Comparison of ENCODE assay signal across 1 cellular context in the genomic region with DNA sequence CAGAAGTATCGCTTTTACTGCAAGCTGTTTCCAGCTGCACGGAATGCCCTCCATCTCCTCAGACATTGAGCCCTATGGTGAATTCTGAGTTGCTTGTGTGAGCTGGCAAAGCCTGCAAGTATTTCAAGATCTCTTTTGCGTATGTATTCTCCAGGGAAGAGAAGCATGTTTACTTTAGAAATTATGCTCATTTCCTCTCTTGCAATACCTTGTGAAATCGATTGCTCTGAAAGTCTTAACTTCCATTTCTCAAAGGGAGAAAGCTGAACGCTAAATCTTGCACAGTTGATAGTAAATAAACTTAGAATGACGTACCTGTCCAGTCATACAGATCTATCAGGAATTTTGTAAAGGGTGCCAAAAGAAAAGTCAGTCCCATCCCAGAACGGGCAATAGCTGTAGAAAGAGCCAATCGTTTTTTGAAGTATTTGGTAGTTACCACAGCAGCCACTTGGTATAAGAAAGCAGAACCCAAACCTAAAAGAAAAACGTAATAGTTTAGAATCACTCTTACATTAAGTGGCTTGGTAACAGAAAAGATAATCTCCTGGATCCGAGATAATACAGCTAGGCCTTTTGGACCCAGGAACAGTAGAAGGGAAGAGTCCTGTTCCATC.
TF ChIP-seq lines count a peak whose summit lies in the region.

No MANE protein-coding gene starts in this region.

TF ChIP-seq in GM12878, 131 proteins besides CTCF, POLR2A, EP300 and RAD21:
- TF ChIP-seq ZNF622 (IDR thresholded peaks at IDR 0.05), result no peak
- no peak for TF ChIP-seq MTA2 (IDR thresholded peaks at IDR 0.05; ENCODE audit: low read depth)
- no peak for TF ChIP-seq PAX5 (IDR thresholded peaks at IDR 0.05; ENCODE audit: borderline replicate concordance, low read depth, low read length)
- TF ChIP-seq, protein P1, sequence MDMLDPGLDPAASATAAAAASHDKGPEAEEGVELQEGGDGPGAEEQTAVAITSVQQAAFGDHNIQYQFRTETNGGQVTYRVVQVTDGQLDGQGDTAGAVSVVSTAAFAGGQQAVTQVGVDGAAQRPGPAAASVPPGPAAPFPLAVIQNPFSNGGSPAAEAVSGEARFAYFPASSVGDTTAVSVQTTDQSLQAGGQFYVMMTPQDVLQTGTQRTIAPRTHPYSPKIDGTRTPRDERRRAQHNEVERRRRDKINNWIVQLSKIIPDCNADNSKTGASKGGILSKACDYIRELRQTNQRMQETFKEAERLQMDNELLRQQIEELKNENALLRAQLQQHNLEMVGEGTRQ (IDR thresholded peaks at IDR 0.05; ENCODE audit: borderline replicate concordance, low read depth, low read length), result no peak
- TF ChIP-seq ZZZ3 (IDR thresholded peaks at IDR 0.05; ENCODE audit: control insufficient read depth, insufficient read length, low read depth), result no peak
- TF ChIP-seq, protein P2, sequence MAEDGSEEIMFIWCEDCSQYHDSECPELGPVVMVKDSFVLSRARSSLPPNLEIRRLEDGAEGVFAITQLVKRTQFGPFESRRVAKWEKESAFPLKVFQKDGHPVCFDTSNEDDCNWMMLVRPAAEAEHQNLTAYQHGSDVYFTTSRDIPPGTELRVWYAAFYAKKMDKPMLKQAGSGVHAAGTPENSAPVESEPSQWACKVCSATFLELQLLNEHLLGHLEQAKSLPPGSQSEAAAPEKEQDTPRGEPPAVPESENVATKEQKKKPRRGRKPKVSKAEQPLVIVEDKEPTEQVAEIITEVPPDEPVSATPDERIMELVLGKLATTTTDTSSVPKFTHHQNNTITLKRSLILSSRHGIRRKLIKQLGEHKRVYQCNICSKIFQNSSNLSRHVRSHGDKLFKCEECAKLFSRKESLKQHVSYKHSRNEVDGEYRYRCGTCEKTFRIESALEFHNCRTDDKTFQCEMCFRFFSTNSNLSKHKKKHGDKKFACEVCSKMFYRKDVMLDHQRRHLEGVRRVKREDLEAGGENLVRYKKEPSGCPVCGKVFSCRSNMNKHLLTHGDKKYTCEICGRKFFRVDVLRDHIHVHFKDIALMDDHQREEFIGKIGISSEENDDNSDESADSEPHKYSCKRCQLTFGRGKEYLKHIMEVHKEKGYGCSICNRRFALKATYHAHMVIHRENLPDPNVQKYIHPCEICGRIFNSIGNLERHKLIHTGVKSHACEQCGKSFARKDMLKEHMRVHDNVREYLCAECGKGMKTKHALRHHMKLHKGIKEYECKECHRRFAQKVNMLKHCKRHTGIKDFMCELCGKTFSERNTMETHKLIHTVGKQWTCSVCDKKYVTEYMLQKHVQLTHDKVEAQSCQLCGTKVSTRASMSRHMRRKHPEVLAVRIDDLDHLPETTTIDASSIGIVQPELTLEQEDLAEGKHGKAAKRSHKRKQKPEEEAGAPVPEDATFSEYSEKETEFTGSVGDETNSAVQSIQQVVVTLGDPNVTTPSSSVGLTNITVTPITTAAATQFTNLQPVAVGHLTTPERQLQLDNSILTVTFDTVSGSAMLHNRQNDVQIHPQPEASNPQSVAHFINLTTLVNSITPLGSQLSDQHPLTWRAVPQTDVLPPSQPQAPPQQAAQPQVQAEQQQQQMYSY (CRISPR knock-in tag; IDR thresholded peaks at IDR 0.05), result no peak
- TF ChIP-seq MEF2B (IDR thresholded peaks at IDR 0.05; ENCODE audit: partially characterized antibody, poor library complexity, severe bottlenecking), result no peak
- no peak for TF ChIP-seq ZNF217 (IDR thresholded peaks at IDR 0.05)
- TF ChIP-seq, protein P3, sequence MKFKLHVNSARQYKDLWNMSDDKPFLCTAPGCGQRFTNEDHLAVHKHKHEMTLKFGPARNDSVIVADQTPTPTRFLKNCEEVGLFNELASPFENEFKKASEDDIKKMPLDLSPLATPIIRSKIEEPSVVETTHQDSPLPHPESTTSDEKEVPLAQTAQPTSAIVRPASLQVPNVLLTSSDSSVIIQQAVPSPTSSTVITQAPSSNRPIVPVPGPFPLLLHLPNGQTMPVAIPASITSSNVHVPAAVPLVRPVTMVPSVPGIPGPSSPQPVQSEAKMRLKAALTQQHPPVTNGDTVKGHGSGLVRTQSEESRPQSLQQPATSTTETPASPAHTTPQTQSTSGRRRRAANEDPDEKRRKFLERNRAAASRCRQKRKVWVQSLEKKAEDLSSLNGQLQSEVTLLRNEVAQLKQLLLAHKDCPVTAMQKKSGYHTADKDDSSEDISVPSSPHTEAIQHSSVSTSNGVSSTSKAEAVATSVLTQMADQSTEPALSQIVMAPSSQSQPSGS (IDR thresholded peaks at IDR 0.05; ENCODE audit: low read length), result no peak
- TF ChIP-seq, protein P4, sequence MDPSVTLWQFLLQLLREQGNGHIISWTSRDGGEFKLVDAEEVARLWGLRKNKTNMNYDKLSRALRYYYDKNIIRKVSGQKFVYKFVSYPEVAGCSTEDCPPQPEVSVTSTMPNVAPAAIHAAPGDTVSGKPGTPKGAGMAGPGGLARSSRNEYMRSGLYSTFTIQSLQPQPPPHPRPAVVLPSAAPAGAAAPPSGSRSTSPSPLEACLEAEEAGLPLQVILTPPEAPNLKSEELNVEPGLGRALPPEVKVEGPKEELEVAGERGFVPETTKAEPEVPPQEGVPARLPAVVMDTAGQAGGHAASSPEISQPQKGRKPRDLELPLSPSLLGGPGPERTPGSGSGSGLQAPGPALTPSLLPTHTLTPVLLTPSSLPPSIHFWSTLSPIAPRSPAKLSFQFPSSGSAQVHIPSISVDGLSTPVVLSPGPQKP (IDR thresholded peaks at IDR 0.05; ENCODE audit: low read depth, low read length), result no peak
- TF ChIP-seq, protein P5, sequence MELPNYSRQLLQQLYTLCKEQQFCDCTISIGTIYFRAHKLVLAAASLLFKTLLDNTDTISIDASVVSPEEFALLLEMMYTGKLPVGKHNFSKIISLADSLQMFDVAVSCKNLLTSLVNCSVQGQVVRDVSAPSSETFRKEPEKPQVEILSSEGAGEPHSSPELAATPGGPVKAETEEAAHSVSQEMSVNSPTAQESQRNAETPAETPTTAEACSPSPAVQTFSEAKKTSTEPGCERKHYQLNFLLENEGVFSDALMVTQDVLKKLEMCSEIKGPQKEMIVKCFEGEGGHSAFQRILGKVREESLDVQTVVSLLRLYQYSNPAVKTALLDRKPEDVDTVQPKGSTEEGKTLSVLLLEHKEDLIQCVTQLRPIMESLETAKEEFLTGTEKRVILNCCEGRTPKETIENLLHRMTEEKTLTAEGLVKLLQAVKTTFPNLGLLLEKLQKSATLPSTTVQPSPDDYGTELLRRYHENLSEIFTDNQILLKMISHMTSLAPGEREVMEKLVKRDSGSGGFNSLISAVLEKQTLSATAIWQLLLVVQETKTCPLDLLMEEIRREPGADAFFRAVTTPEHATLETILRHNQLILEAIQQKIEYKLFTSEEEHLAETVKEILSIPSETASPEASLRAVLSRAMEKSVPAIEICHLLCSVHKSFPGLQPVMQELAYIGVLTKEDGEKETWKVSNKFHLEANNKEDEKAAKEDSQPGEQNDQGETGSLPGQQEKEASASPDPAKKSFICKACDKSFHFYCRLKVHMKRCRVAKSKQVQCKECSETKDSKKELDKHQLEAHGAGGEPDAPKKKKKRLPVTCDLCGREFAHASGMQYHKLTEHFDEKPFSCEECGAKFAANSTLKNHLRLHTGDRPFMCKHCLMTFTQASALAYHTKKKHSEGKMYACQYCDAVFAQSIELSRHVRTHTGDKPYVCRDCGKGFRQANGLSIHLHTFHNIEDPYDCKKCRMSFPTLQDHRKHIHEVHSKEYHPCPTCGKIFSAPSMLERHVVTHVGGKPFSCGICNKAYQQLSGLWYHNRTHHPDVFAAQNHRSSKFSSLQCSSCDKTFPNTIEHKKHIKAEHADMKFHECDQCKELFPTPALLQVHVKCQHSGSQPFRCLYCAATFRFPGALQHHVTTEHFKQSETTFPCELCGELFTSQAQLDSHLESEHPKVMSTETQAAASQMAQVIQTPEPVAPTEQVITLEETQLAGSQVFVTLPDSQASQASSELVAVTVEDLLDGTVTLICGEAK (IDR thresholded peaks at IDR 0.05; ENCODE audit: borderline replicate concordance), result no peak
- TF ChIP-seq ETV6 (conservative IDR thresholded peaks at IDR 0.05 in 1 of 2, IDR thresholded peaks at IDR 0.05 in 1 of 2; ENCODE audit: borderline replicate concordance in 1 of 2, low read depth in 1 of 2), result no peak
- TF ChIP-seq, protein P6, sequence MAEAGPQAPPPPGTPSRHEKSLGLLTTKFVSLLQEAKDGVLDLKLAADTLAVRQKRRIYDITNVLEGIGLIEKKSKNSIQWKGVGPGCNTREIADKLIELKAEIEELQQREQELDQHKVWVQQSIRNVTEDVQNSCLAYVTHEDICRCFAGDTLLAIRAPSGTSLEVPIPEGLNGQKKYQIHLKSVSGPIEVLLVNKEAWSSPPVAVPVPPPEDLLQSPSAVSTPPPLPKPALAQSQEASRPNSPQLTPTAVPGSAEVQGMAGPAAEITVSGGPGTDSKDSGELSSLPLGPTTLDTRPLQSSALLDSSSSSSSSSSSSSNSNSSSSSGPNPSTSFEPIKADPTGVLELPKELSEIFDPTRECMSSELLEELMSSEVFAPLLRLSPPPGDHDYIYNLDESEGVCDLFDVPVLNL (IDR thresholded peaks at IDR 0.05; ENCODE audit: low read depth, low read length), result no peak
- TF ChIP-seq RUNX3 (IDR thresholded peaks at IDR 0.05; ENCODE audit: low read length), result no peak
- TF ChIP-seq MEF2A (IDR thresholded peaks at IDR 0.05; ENCODE audit: insufficient read depth, low read depth, low read length), result no peak
- TF ChIP-seq GATAD2B (conservative IDR thresholded peaks at IDR 0.05; ENCODE audit: low read depth), result no peak
- TF ChIP-seq, protein P7, sequence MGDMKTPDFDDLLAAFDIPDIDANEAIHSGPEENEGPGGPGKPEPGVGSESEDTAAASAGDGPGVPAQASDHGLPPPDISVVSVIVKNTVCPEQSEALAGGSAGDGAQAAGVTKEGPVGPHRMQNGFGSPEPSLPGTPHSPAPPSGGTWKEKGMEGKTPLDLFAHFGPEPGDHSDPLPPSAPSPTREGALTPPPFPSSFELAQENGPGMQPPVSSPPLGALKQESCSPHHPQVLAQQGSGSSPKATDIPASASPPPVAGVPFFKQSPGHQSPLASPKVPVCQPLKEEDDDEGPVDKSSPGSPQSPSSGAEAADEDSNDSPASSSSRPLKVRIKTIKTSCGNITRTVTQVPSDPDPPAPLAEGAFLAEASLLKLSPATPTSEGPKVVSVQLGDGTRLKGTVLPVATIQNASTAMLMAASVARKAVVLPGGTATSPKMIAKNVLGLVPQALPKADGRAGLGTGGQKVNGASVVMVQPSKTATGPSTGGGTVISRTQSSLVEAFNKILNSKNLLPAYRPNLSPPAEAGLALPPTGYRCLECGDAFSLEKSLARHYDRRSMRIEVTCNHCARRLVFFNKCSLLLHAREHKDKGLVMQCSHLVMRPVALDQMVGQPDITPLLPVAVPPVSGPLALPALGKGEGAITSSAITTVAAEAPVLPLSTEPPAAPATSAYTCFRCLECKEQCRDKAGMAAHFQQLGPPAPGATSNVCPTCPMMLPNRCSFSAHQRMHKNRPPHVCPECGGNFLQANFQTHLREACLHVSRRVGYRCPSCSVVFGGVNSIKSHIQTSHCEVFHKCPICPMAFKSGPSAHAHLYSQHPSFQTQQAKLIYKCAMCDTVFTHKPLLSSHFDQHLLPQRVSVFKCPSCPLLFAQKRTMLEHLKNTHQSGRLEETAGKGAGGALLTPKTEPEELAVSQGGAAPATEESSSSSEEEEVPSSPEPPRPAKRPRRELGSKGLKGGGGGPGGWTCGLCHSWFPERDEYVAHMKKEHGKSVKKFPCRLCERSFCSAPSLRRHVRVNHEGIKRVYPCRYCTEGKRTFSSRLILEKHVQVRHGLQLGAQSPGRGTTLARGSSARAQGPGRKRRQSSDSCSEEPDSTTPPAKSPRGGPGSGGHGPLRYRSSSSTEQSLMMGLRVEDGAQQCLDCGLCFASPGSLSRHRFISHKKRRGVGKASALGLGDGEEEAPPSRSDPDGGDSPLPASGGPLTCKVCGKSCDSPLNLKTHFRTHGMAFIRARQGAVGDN (IDR thresholded peaks at IDR 0.05), result no peak
- no peak for TF ChIP-seq CREB1 (IDR thresholded peaks at IDR 0.05; ENCODE audit: low read depth)
- no peak for TF ChIP-seq TCF7 (IDR thresholded peaks at IDR 0.05; ENCODE audit: borderline replicate concordance)
